Comparison of ENCODE assay signal across 1 cellular context in the genomic region with DNA sequence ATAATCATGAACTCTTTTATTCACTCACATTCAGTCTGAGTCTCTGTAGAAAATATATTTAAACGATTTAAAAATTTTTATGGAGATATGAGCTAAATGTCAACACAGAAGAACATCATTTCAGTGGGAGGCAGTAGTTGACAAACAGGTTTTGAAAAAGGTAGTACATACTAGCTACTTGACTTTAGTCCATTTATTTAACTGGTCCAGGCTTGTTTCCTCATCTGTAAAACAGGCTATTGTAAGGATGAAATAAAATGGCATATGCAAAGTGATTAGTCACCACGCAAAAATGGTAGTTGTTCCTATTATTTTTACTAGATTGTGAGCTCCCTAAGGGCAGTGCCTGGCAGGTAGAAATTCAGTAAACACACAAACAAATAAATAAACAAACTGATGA.
TF ChIP-seq lines count a peak whose summit lies in the region.

No MANE protein-coding gene starts in this region.

TF ChIP-seq in SK-N-SH, 30 proteins besides CTCF, POLR2A, EP300 and RAD21 (continued from another document):
- TF ChIP-seq ELF1 (IDR thresholded peaks at IDR 0.05) = no peak
- TF ChIP-seq MXI1 (IDR thresholded peaks at IDR 0.05; ENCODE audit: low read depth, low read length) = no peak
- TF ChIP-seq POLR2AphosphoS5 (IDR thresholded peaks at IDR 0.05; ENCODE audit: low read depth, low read length) = no peak
- no peak for TF ChIP-seq TCF12 (IDR thresholded peaks at IDR 0.05)
- no peak for TF ChIP-seq SMC3 (IDR thresholded peaks at IDR 0.05; ENCODE audit: low read depth, low read length)
- TF ChIP-seq NFIC (IDR thresholded peaks at IDR 0.05; ENCODE audit: borderline replicate concordance) = no peak
- TF ChIP-seq, protein P1, sequence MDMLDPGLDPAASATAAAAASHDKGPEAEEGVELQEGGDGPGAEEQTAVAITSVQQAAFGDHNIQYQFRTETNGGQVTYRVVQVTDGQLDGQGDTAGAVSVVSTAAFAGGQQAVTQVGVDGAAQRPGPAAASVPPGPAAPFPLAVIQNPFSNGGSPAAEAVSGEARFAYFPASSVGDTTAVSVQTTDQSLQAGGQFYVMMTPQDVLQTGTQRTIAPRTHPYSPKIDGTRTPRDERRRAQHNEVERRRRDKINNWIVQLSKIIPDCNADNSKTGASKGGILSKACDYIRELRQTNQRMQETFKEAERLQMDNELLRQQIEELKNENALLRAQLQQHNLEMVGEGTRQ (IDR thresholded peaks at IDR 0.05; ENCODE audit: borderline replicate concordance, low read depth, low read length) = no peak
- TF ChIP-seq SIN3A (IDR thresholded peaks at IDR 0.05; ENCODE audit: borderline replicate concordance, low read depth, low read length) = no peak
